Comparison of ENCODE assay signal across 1 cellular context in genomic region chr5:150175536-150175935, GRCh38.
TF ChIP-seq lines count a peak whose summit lies in the region.

No MANE protein-coding gene starts in this region.

TF ChIP-seq in H1, 55 proteins besides CTCF, POLR2A, EP300 and RAD21:
- peak; percentile 81 for TF ChIP-seq SRF (IDR thresholded peaks at IDR 0.05; ENCODE audit: low read depth, low read length)
- no peak for TF ChIP-seq TCF12 (IDR thresholded peaks at IDR 0.05; ENCODE audit: low read depth, low read length)
- no peak for TF ChIP-seq BRCA1 (IDR thresholded peaks at IDR 0.05; ENCODE audit: low read depth, low read length)
- TF ChIP-seq SIX5 (IDR thresholded peaks at IDR 0.05; ENCODE audit: low read depth, low read length) = no peak
- TF ChIP-seq KDM4A (IDR thresholded peaks at IDR 0.05; ENCODE audit: low read depth, low read length, severe bottlenecking) = no peak
- TF ChIP-seq MAX (IDR thresholded peaks at IDR 0.05) = peak; percentile 47; the same call in 1 of the 2 replicates
- 0 out of 2 replicates have a peak, but pooled peaks have one; percentile 42 for TF ChIP-seq YY1 (IDR thresholded peaks at IDR 0.05; ENCODE audit: low read depth, low read length)
- no peak for TF ChIP-seq ZNF274 (IDR thresholded peaks at IDR 0.05; ENCODE audit: borderline replicate concordance, extremely low read depth, low read length)
- peak; percentile 75 for TF ChIP-seq USF2 (IDR thresholded peaks at IDR 0.05; ENCODE audit: low read length)
- TF ChIP-seq ATF3 (IDR thresholded peaks at IDR 0.05; ENCODE audit: insufficient read depth, low read depth, low read length) = peak; percentile 72; the same call in 1 of the 2 replicates
- TF ChIP-seq GABPA (IDR thresholded peaks at IDR 0.05; ENCODE audit: borderline replicate concordance, insufficient read depth, low read length) = peak; percentile 68; the same call in 1 of the 2 replicates
- 0 out of 2 replicates have a peak, but pooled peaks have one; percentile 20 for TF ChIP-seq TBP (IDR thresholded peaks at IDR 0.05; ENCODE audit: low read depth, low read length)
